8 cellular contexts compared by ENCODE assay signal in the genomic region with DNA sequence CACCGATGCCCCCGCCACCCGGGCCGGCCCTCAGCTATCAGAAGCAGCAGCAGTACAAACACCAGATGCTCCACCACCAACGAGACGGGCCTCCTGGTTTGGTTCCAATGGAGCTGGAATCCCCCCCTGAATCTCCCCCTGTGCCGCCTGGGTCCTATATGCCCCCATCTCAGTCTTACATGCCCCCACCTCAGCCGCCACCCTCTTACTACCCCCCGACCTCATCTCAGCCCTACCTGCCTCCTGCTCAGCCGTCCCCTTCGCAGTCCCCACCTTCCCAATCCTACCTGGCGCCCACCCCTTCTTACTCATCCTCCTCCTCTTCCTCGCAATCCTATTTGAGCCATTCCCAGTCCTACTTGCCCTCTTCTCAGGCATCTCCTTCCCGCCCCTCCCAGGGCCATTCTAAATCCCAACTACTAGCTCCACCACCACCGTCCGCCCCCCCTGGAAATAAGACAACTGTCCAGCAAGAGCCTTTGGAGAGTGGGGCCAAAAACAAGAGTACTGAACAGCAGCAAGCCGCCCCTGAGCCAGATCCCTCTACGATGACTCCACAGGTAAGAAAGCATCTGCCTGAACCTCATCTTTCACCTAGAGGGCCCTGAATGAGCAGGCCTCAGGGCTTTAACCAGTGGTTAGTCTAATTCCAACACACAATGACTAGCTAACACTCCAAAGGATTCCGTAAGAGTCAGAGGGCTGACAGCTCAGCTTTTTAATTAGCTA. TPM values are rescaled to one million over a fixed set of nuclear protein-coding genes. Genes with fewer than 3 reads are reported as not detected.
DNase-seq lines count a peak whose midpoint lies in the region; ATAC-seq and TF ChIP-seq lines count a peak whose summit lies in the region.

No MANE protein-coding gene starts in this region.

- H3K36me3 ChIP-seq in HUES48 (ENCODE audit: control insufficient read depth, insufficient read depth, low read length) (peaks cover 9% of the 10 kb centered on the region), neutrophil (no peaks in the 10 kb centered on the region)

- peaks cover 25% of the 10 kb centered on the region for H3K36me3 Mint-ChIP-seq in activated CD8-positive, alpha-beta memory T cell treated with anti-CD3 and anti-CD28 coated beads, Interleukin-2, amount 10 ng/mL, durations not matched to agents 7 days and 5 days

- H3K27ac Mint-ChIP-seq in activated CD8-positive, alpha-beta memory T cell treated with anti-CD3 and anti-CD28 coated beads, Interleukin-2, amount 10 ng/mL, durations not matched to agents 7 days and 5 days, result peak overlapping the region; percentile 88

- no peak for ATAC-seq in activated CD8-positive, alpha-beta memory T cell treated with anti-CD3 and anti-CD28 coated beads, Interleukin-2, amount 10 ng/mL, durations not matched to agents 7 days and 5 days
- no peak for ATAC-seq in HG02588 (IDR thresholded peaks at IDR 0.05; ENCODE audit: unreplicated experiment)
- no peak for ATAC-seq in GM21825 (IDR thresholded peaks at IDR 0.05; ENCODE audit: unreplicated experiment)
- no peak for ATAC-seq in GM19463 (IDR thresholded peaks at IDR 0.05; ENCODE audit: unreplicated experiment)

- H3K4me3 Mint-ChIP-seq in activated CD8-positive, alpha-beta memory T cell treated with anti-CD3 and anti-CD28 coated beads, Interleukin-2, amount 10 ng/mL, durations not matched to agents 7 days and 5 days, result peak overlapping the region; percentile 95

- peak overlapping the region; percentile 93 for H3K9ac ChIP-seq in HUES48 (ENCODE audit: low read depth, low read length)

- H3K9me3 ChIP-seq in HUES48 (ENCODE audit: control insufficient read depth, insufficient read depth, low read length) (no peaks in the 10 kb centered on the region), neutrophil (no peaks in the 10 kb centered on the region)

- DNase-seq in AG09309 (ENCODE audit: low read depth), result no peak
- peak; percentile 40 for DNase-seq in activated CD8-positive, alpha-beta memory T cell treated with anti-CD3 and anti-CD28 coated beads, Interleukin-2, amount 10 ng/mL, durations not matched to agents 7 days and 5 days
- peak; percentile 22 for DNase-seq in fibroblast of mammary gland (ENCODE audit: low read depth)

- peaks cover 45% of the 10 kb centered on the region for H3K4me1 Mint-ChIP-seq in activated CD8-positive, alpha-beta memory T cell treated with anti-CD3 and anti-CD28 coated beads, Interleukin-2, amount 10 ng/mL, durations not matched to agents 7 days and 5 days

- no peak for TF ChIP-seq CTCF in AG09309 (IDR thresholded peaks at IDR 0.05; ENCODE audit: control insufficient read depth, insufficient read depth, low read depth, low read length, missing control alignments)
- TF ChIP-seq CTCF in fibroblast of mammary gland (conservative IDR thresholded peaks at IDR 0.05; ENCODE audit: control insufficient read depth, insufficient read depth, low read depth, low read length), result no peak
- no peak for TF ChIP-seq CTCF in neutrophil (IDR thresholded peaks at IDR 0.05)

- H3K4me3 ChIP-seq in AG09309 (ENCODE audit: control insufficient read depth, low read depth, low read length), result peak overlapping the region; percentile 62
- peak overlapping the region; percentile 91 for H3K4me3 ChIP-seq in HUES48 (ENCODE audit: low read depth, low read length)
- H3K4me3 ChIP-seq in fibroblast of mammary gland (ENCODE audit: control insufficient read depth, low read depth, low read length), result peak overlapping the region; percentile 75
- H3K4me3 ChIP-seq in neutrophil (ENCODE audit: low read depth in 1 of 2, low read length in 1 of 2), result peak overlapping the region; percentile 77 to 90

- CTCF ChIA-PET in activated CD8-positive, alpha-beta memory T cell treated with anti-CD3 and anti-CD28 coated beads, Interleukin-2, amount 10 ng/mL, durations not matched to agents 7 days and 5 days (lab: Charles Lee), result interaction anchor here (0.6 to 3.3 kb wide), 19 partner anchors 7 to 420 kb away, joined by 3 to 21 read pairs (median 4); a partner anchor contains a TSS

- no peaks in the 10 kb centered on the region for H3K27me3 Mint-ChIP-seq in activated CD8-positive, alpha-beta memory T cell treated with anti-CD3 and anti-CD28 coated beads, Interleukin-2, amount 10 ng/mL, durations not matched to agents 7 days and 5 days

- H3K27ac ChIP-seq in HUES48 (ENCODE audit: low read depth, low read length) (peak overlapping the region; percentile 90), neutrophil (peak overlapping the region; percentile 84)

- peaks cover 13% of the 10 kb centered on the region; the same call in 1 of the 2 replicates for H3K4me1 ChIP-seq in HUES48 (ENCODE audit: control insufficient read depth, insufficient read depth, low read length)
- H3K4me1 ChIP-seq in neutrophil (ENCODE audit: control insufficient read depth in 1 of 2, insufficient read depth in 1 of 2, low read depth in 1 of 2, low read length in 1 of 2), result peaks cover 40 to 45% of the 10 kb centered on the region in 2 experiments

- no peaks in the 10 kb centered on the region for H3K9me3 Mint-ChIP-seq in activated CD8-positive, alpha-beta memory T cell treated with anti-CD3 and anti-CD28 coated beads, Interleukin-2, amount 10 ng/mL, durations not matched to agents 7 days and 5 days (ENCODE audit: low read depth)

- no peaks in the 10 kb centered on the region for H3K27me3 ChIP-seq in HUES48 (ENCODE audit: control insufficient read depth, insufficient read depth, low read length)
- no peaks in the 10 kb centered on the region for H3K27me3 ChIP-seq in neutrophil

RNA-seq across cellular contexts. Expression of a gene that starts 0.9 kb away (rescaled TPM):
- total RNA-seq in activated CD8-positive, alpha-beta memory T cell treated with anti-CD3 and anti-CD28 coated beads, Interleukin-2, amount 10 ng/mL, durations not matched to agents 7 days and 5 days, result 10 to 100 TPM; 57.9 to 64.1 TPM

RNA-seq across cellular contexts. Expression of a gene that starts 51.0 kb away (rescaled TPM):
- 10 to 100 TPM; 53.7 to 60.5 TPM for total RNA-seq in activated CD8-positive, alpha-beta memory T cell treated with anti-CD3 and anti-CD28 coated beads, Interleukin-2, amount 10 ng/mL, durations not matched to agents 7 days and 5 days

RNA-seq across cellular contexts. Expression of a gene that starts 51.1 kb away (rescaled TPM):
- 10 to 100 TPM; 43.6 to 44.2 TPM for total RNA-seq in activated CD8-positive, alpha-beta memory T cell treated with anti-CD3 and anti-CD28 coated beads, Interleukin-2, amount 10 ng/mL, durations not matched to agents 7 days and 5 days
